1 cellular context compared by ENCODE assay signal in genomic region chr10:17234541-17234940, GRCh38.
TF ChIP-seq lines count a peak whose summit lies in the region.

No MANE protein-coding gene starts in this region.

TF ChIP-seq in K562, 482 proteins besides CTCF, POLR2A, EP300 and RAD21:
- TF ChIP-seq, protein P1, sequence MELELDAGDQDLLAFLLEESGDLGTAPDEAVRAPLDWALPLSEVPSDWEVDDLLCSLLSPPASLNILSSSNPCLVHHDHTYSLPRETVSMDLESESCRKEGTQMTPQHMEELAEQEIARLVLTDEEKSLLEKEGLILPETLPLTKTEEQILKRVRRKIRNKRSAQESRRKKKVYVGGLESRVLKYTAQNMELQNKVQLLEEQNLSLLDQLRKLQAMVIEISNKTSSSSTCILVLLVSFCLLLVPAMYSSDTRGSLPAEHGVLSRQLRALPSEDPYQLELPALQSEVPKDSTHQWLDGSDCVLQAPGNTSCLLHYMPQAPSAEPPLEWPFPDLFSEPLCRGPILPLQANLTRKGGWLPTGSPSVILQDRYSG (tag; conservative IDR thresholded peaks at IDR 0.05; ENCODE audit: low read depth), result no peak
- peak; percentile 5; the same call in 1 of the 2 replicates for TF ChIP-seq MAFF (IDR thresholded peaks at IDR 0.05; ENCODE audit: low read length)
- no peak for TF ChIP-seq CBFB (CRISPR knock-in tag; IDR thresholded peaks at IDR 0.05)
- TF ChIP-seq ZNF316 (IDR thresholded peaks at IDR 0.05), result 0 out of 2 replicates have a peak, but pooled peaks have one; percentile 43
- TF ChIP-seq MAFK (IDR thresholded peaks at IDR 0.05; ENCODE audit: low read length), result 0 out of 2 replicates have a peak, but pooled peaks have one; percentile 12
